ENCODE assay signal across 9 cellular contexts in genomic region chrX:20320461-20321159, GRCh38. TPM values are rescaled to one million over a fixed set of nuclear protein-coding genes. Genes with fewer than 3 reads are reported as not detected.
DNase-seq lines count a peak whose midpoint lies in the region; ATAC-seq and TF ChIP-seq lines count a peak whose summit lies in the region.
"Had no signal": no experiment of that assay in that cellular context is flagged by ENCODE, and none has a peak within 500 bp of the region (broad histone marks: within the 10 kb centered on the region; RNA-seq: fewer than 3 reads in every experiment).

No MANE protein-coding gene starts in this region.

- ATAC-seq in GM18858 (IDR thresholded peaks at IDR 0.05; ENCODE audit: unreplicated experiment) (peak; percentile 99), HG02885 (IDR thresholded peaks at IDR 0.05; ENCODE audit: poor library complexity, unreplicated experiment) (peak; percentile 97), left colon (peak; percentile 44)

- in situ Hi-C loops in G401 (cut with HindIII; ENCODE audit: low sequenced_read_pairs) = no loop called here

- H3K4me3 ChIP-seq in AG10803 (ENCODE audit: low read length) = peak overlapping the region; percentile 15; the same call in 1 of the 2 replicates
- H3K4me3 ChIP-seq: lung had no signal

- intact Hi-C loops in left colon (cut with DNase I, micrococcal nuclease) = no loop called here

- no peak for TF ChIP-seq CTCF in AG10803 (conservative IDR thresholded peaks at IDR 0.05; ENCODE audit: low read length)

- DNase-seq in AG10803 (ENCODE audit: low read depth) = no peak
- peak; percentile 97 for DNase-seq in NOMO-1 treated with DMSO at 0.1 percent for 48 hours (lab: John Stamatoyannopoulos, UW; ENCODE audit: unreplicated experiment)
- peak in 1 of 2 donors; percentile 15 for DNase-seq in left colon
- DNase-seq in HuH-7 (ENCODE audit: low spot score) = no peak
- no peak for DNase-seq in NCI-H2029 treated with DMSO at 0.1 percent for 48 hours (lab: John Stamatoyannopoulos, UW)
- DNase-seq in G401 (ENCODE audit: low spot score) = no peak

RNA-seq across cellular contexts. Expression of gene RPS6KA3, which starts 53.9 kb away (rescaled TPM):
- total RNA-seq in left colon = 10 to 100 TPM; 88.6 to 93.7 TPM
- total RNA-seq in G401 (2014; rRNA removed; shearing (Covaris generic)) = 8.2 and 15.4 TPM in 2 replicates

Comparison
In these comparisons a context has a peak if more than half of its experiments do, and no peak if none do; other contexts are left out.
1. ATAC-seq: peak in every context shown above with its lines; median percentile 99 in GM18858; 97 in HG02885; 44 in left colon.